Comparison of ENCODE assay signal across 8 cellular contexts in the genomic region with DNA sequence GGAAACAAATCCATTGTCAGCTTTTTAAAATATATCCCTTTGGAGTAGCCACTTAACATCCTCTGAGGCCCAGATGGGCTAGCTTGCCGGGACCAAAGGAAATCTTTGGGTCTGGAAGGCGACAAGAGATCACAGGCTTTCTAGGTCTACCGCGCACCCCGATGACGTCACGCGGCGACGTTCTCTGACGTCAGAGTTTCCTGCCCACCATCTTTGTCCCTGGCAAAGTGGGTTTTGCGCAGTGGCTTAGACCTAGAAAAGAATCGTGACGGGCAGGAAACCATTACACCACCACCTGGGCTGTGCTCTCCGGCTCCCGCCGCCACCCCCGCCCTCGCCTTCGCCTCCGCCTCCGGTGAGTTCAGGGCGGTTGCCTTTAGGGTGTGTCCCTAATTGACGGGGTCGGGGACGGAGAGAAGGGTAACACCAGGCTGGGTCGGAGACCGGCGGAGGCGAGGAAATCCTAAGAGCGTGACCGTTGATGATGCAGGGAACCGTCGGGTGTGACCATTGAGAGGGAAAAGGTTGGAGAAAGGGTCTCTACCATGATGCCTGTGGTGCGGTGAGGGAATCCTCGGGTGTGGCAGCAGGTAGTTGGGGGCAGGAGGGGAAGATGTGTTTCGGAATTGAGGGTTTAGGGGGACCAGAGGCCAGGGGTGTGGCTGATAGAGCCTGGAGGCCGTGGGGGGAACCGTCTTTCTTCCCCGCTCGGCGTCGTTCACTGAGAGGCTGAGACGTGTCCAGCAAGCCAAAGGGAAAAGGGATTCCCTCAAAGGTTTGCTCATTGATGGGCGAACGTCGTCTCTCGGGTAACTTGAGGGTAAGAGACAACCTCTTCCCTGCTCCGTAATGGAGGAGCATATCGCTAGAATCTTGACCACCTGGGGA. TPM values are rescaled to one million over a fixed set of nuclear protein-coding genes. Genes with fewer than 3 reads are reported as not detected.
DNase-seq lines count a peak whose midpoint lies in the region; ATAC-seq and TF ChIP-seq lines count a peak whose summit lies in the region.

A gene (plus strand): TSS at position 249 of the 888 bp plus-strand sequence. CDS start 6,709 bp downstream, outside the sequence.

- peaks cover 24% of the 10 kb centered on the region for H3K4me1 ChIP-seq in Panc1 (ENCODE audit: control insufficient read depth, insufficient read depth, low read length)
- H3K4me1 ChIP-seq in muscle layer of colon (ENCODE audit: insufficient read depth, low read length) = peaks cover 23% of the 10 kb centered on the region

- peaks cover 30% of the 10 kb centered on the region for H3K4me1 Mint-ChIP-seq in activated T-cell treated with anti-CD3 and anti-CD28 coated beads, Interleukin-2, amount 50 U/mL, for 4 hours (ENCODE audit: low read depth)

- BruUV-seq in Panc1 (replicated peaks; lab: Mats Ljungman, UMichigan) = TSS peak; percentile 91

- in situ Hi-C loops in Panc1 (cut with HindIII; ENCODE audit: low pct_unique_long_range_greater_than_20kb, low sequenced_read_pairs) = no loop called here

- DNase-seq in DMS153 treated with DMSO at 0.1 percent for 48 hours (lab: John Stamatoyannopoulos, UW; ENCODE audit: unreplicated experiment) (peak; percentile 93), KG1 (lab: John Stamatoyannopoulos, UW) (peak; percentile 96), Panc1 (ENCODE audit: low read depth, low spot score) (peak; percentile 92)
- peak; percentile 98 for DNase-seq in activated T-cell treated with anti-CD3 and anti-CD28 coated beads, Interleukin-2, amount 50 U/mL, for 4 hours
- peak; percentile 95 for DNase-seq in stimulated activated CD8-positive, alpha-beta memory T cell treated with anti-CD3 and anti-CD28 coated beads, Interleukin-7, amount 100 ng/mL, for 24 hours (ENCODE audit: low read depth)

- H3K36me3 Mint-ChIP-seq in activated T-cell treated with anti-CD3 and anti-CD28 coated beads, Interleukin-2, amount 50 U/mL, for 4 hours (ENCODE audit: insufficient read depth) = no peaks in the 10 kb centered on the region

- H3K36me3 ChIP-seq in Panc1 (ENCODE audit: control insufficient read depth, insufficient read depth, low read length) (peaks cover 3% of the 10 kb centered on the region; the same call in 1 of the 2 replicates), muscle layer of colon (ENCODE audit: insufficient read depth, low read length) (no peaks in the 10 kb centered on the region)

- ATAC-seq in GM21717 (IDR thresholded peaks at IDR 0.05; ENCODE audit: unreplicated experiment) (peak; percentile 80), Panc1 (peak; percentile 91), esophagus mucosa (peak; percentile 88)
- ATAC-seq in activated T-cell treated with anti-CD3 and anti-CD28 coated beads, Interleukin-2, amount 50 U/mL, for 4 hours = peak; percentile 97

- H3K4me3 ChIP-seq in Panc1 (ENCODE audit: low read depth in 2 of 2, low read length in 2 of 2) (peak within 1 kb of the TSS; percentile 71 to 95), muscle layer of colon (ENCODE audit: low read depth in 1 of 2, low read length in 2 of 2) (peak within 1 kb of the TSS; percentile 81 to 88)

- CTCF ChIA-PET in Panc1 (lab: Charles Lee) = interaction anchor here (0.6 kb wide), 1 partner anchor 19 kb away, joined by 3 read pairs; no protein-coding TSS in a partner anchor

- peak within 1 kb of the TSS; percentile 78 for H3K9ac ChIP-seq in muscle layer of colon (ENCODE audit: low read length)

- no peaks in the 10 kb centered on the region for H3K9me3 Mint-ChIP-seq in activated T-cell treated with anti-CD3 and anti-CD28 coated beads, Interleukin-2, amount 50 U/mL, for 4 hours

- H3K4me3 Mint-ChIP-seq in activated T-cell treated with anti-CD3 and anti-CD28 coated beads, Interleukin-2, amount 50 U/mL, for 4 hours = peak within 1 kb of the TSS; percentile 96

- H3K27ac ChIP-seq in Panc1 (ENCODE audit: low read length) (peak within 1 kb of the TSS; percentile 97), muscle layer of colon (ENCODE audit: low read depth, low read length) (peak within 1 kb of the TSS; percentile 90)

- peaks cover 4% of the 10 kb centered on the region for H3K27me3 Mint-ChIP-seq in activated T-cell treated with anti-CD3 and anti-CD28 coated beads, Interleukin-2, amount 50 U/mL, for 4 hours (ENCODE audit: low read depth)

- POLR2A ChIA-PET in Panc1 (lab: Charles Lee) = interaction anchor here (1.3 to 1.6 kb wide), 2 partner anchors 9 to 19 kb away, joined by 3 to 5 read pairs; a partner anchor contains a TSS

- H3K9me3 ChIP-seq in Panc1 (ENCODE audit: control insufficient read depth, insufficient read depth, low read depth, low read length) = no peaks in the 10 kb centered on the region
- H3K9me3 ChIP-seq in muscle layer of colon (ENCODE audit: low read length) = no peaks in the 10 kb centered on the region

- H3K27me3 ChIP-seq in Panc1 (ENCODE audit: control insufficient read depth, insufficient read depth, low read length) (no peaks in the 10 kb centered on the region), muscle layer of colon (ENCODE audit: control insufficient read depth in 1 of 2, insufficient read depth in 2 of 2, low read length in 2 of 2) (no peaks in the 10 kb centered on the region)

- intact Hi-C loops in Panc1 (cut with micrococcal nuclease; ENCODE audit: unreplicated experiment) = no loop called here

- TF ChIP-seq CTCF in Panc1 (IDR thresholded peaks at IDR 0.05) = no peak

RNA-seq across cellular contexts. Expression of the gene that starts here (rescaled TPM):
- total RNA-seq in Panc1 (2021; ENCODE audit: unreplicated experiment) (446 TPM), esophagus mucosa (37.9 TPM)
- polyA plus RNA-seq in Panc1 (2012; ENCODE audit: insufficient read length) = 168 TPM
- 100 to 1,000 TPM; 119 to 129 (median 126) TPM for total RNA-seq in activated T-cell treated with anti-CD3 and anti-CD28 coated beads, Interleukin-2, amount 50 U/mL, for 4 hours

Comparison
In these comparisons a context has a peak if more than half of its experiments do, and no peak if none do; other contexts are left out.
1. Peak in every context shown above with its lines: DNase-seq, ATAC-seq, H3K4me3 ChIP-seq and H3K27ac ChIP-seq.